8 cellular contexts compared by ENCODE assay signal in the genomic region with DNA sequence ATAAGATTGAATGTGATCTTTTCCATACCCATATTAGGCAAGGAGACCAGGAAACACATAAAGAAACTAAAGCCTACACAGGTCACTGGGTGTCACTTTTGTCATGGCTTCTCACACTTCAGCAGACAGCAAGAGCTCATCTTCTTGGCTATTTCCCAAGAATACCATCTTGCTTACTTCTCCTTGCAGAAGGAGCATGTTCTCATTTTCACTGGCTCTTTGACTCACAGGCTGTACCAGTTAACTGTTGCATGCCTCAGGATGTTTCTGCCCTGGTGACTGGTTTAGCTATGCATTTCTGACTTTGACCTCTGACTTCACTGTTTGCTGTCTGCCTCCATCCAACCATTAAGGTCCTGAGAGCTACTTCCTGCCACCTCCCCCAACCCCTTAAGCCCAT. TPM values are rescaled to one million over a fixed set of nuclear protein-coding genes. Genes with fewer than 3 reads are reported as not detected.
DNase-seq lines count a peak whose midpoint lies in the region; ATAC-seq and TF ChIP-seq lines count a peak whose summit lies in the region.

No MANE protein-coding gene starts in this region.

- TF ChIP-seq CTCF in left lung (IDR thresholded peaks at IDR 0.05): no peak

- no peaks in the 10 kb centered on the region for H3K27me3 ChIP-seq in left lung

- peak; percentile 29 for DNase-seq in AG08396 (ENCODE audit: low spot score)
- DNase-seq in activated naive CD8-positive, alpha-beta T cell treated with anti-CD3 and anti-CD28 coated beads for 36 hours: no peak
- DNase-seq in left lung: no peak
- no peak for DNase-seq in DMS153 treated with DMSO at 0.1 percent for 48 hours (lab: John Stamatoyannopoulos, UW; ENCODE audit: unreplicated experiment)
- no peak for DNase-seq in effector CD8-positive, alpha-beta T cell (lab: John Stamatoyannopoulos, UW)
- DNase-seq in effector CD4-positive, alpha-beta T cell: no peak

- H3K36me3 Mint-ChIP-seq in activated naive CD8-positive, alpha-beta T cell treated with anti-CD3 and anti-CD28 coated beads for 36 hours: no peaks in the 10 kb centered on the region

- no peak overlapping the region for H3K4me3 Mint-ChIP-seq in activated naive CD8-positive, alpha-beta T cell treated with anti-CD3 and anti-CD28 coated beads for 36 hours

- ATAC-seq in GM19468 (IDR thresholded peaks at IDR 0.05; ENCODE audit: extremely low read depth, unreplicated experiment) (peak; percentile 55), HG03565 (IDR thresholded peaks at IDR 0.05; ENCODE audit: unreplicated experiment) (peak; percentile 67), left lung (peak; percentile 60)

- intact Hi-C loops in left lung (cut with DNase I): no loop called here

- H3K36me3 ChIP-seq in left lung: no peaks in the 10 kb centered on the region

- H3K27ac Mint-ChIP-seq in activated naive CD8-positive, alpha-beta T cell treated with anti-CD3 and anti-CD28 coated beads for 36 hours: peak overlapping the region; percentile 25

- no peak overlapping the region for H3K4me3 ChIP-seq in left lung

- H3K9me3 ChIP-seq in left lung: peaks cover 0 to 7% of the 10 kb centered on the region in 2 donors

- H3K4me1 Mint-ChIP-seq in activated naive CD8-positive, alpha-beta T cell treated with anti-CD3 and anti-CD28 coated beads for 36 hours: peaks cover 16% of the 10 kb centered on the region

- H3K4me1 ChIP-seq in left lung: peaks cover 9 to 48% of the 10 kb centered on the region in 2 donors

- H3K27ac ChIP-seq in left lung: peak overlapping the region in 1 of 2 donors; percentile 81

- H3K27me3 Mint-ChIP-seq in activated naive CD8-positive, alpha-beta T cell treated with anti-CD3 and anti-CD28 coated beads for 36 hours: no peaks in the 10 kb centered on the region

- H3K9me3 Mint-ChIP-seq in activated naive CD8-positive, alpha-beta T cell treated with anti-CD3 and anti-CD28 coated beads for 36 hours: no peaks in the 10 kb centered on the region

RNA-seq across cellular contexts. Expression of a gene that starts 40.3 kb away (rescaled TPM):
- total RNA-seq in activated naive CD8-positive, alpha-beta T cell treated with anti-CD3 and anti-CD28 coated beads for 36 hours: 1 to 10 TPM; 5.3 to 6.1 TPM
- total RNA-seq in left lung: 10 to 100 TPM; 21.0 to 28.9 TPM
